In genomic region chr19:55034751-55035150, GRCh38 we compare ENCODE assay signal across 19 cellular contexts. TPM values are rescaled to one million over a fixed set of nuclear protein-coding genes. Genes with fewer than 3 reads are reported as not detected.
A peak's percentile ranks its signal among the peaks of the same experiment; 100 is the strongest.
DNase-seq lines count a peak whose midpoint lies in the region; ATAC-seq and TF ChIP-seq lines count a peak whose summit lies in the region.
"Had no signal": no experiment of that assay in that cellular context is flagged by ENCODE, and none has a peak within 500 bp of the region (broad histone marks: within the 10 kb centered on the region; RNA-seq: fewer than 3 reads in every experiment).

No MANE protein-coding gene starts in this region.

- H3K79me1 ChIP-seq in neuronal stem cell (ENCODE audit: low read depth, low read length): no peaks in the 10 kb centered on the region

- no peak overlapping the region for H3K4me3 ChIP-seq in SJCRH30
- H3K4me3 ChIP-seq in neuronal stem cell (ENCODE audit: low read length in 2 of 2): no peak overlapping the region
- H3K4me3 ChIP-seq in PC-3 (ENCODE audit: low read length): no peak overlapping the region
- H3K4me3 ChIP-seq: GM23248 had no signal

- no peak overlapping the region for H3K27ac Mint-ChIP-seq in endothelial cell (ENCODE audit: unreplicated experiment)
- H3K27ac Mint-ChIP-seq: CD4-positive, alpha-beta T cell; IgD-negative memory B cell had no signal

- peak overlapping the region; percentile 57 for H3K18ac ChIP-seq in neuronal stem cell (ENCODE audit: low read length)

- no peak overlapping the region for H3K23ac ChIP-seq in neuronal stem cell (ENCODE audit: low read depth, low read length, poor library complexity)

- no peaks in the 10 kb centered on the region for H3K36me3 ChIP-seq in SJCRH30
- H3K36me3 ChIP-seq in neuronal stem cell (replicated peaks in 1 of 2; ENCODE audit: control insufficient read depth in 2 of 2, insufficient read depth in 2 of 2, low read length in 2 of 2): peaks cover 0 to 16% of the 10 kb centered on the region in 2 donors
- H3K36me3 ChIP-seq in PC-3 (ENCODE audit: low read depth, low read length): no peaks in the 10 kb centered on the region

- no peaks in the 10 kb centered on the region for H3F3A ChIP-seq in PC-3 (ENCODE audit: low read length, unreplicated experiment)

- no peaks in the 10 kb centered on the region for H3K4me1 ChIP-seq in SJCRH30
- H3K4me1 ChIP-seq in neuronal stem cell (ENCODE audit: control insufficient read depth in 2 of 2, insufficient read depth in 1 of 2, low read depth in 1 of 2, low read length in 2 of 2): no peaks in the 10 kb centered on the region
- no peaks in the 10 kb centered on the region; the same call in 1 of the 2 replicates for H3K4me1 ChIP-seq in PC-3 (ENCODE audit: insufficient read depth, low read length)
- H3K4me1 ChIP-seq: Caco-2 had no signal

- H2BK120ac ChIP-seq in neuronal stem cell (ENCODE audit: low read depth, low read length): no peak overlapping the region

- H3K36me3 Mint-ChIP-seq in endothelial cell (ENCODE audit: low read depth, unreplicated experiment): no peaks in the 10 kb centered on the region

- H3K4me2 ChIP-seq in neuronal stem cell (ENCODE audit: insufficient read depth, low read length, poor library complexity, severe bottlenecking): no peak overlapping the region
- no peak overlapping the region for H3K4me2 ChIP-seq in PC-3 (ENCODE audit: low read length)

- intact Hi-C loops in left cardiac atrium (cut with DNase I): no loop called here
- intact Hi-C loops in PC-3 (cut with micrococcal nuclease): no loop called here

- no CpG with 5 or more reads among the region's 13 CpGs for WGBS in neuronal stem cell (ENCODE audit: extremely low coverage in 2 of 2, insufficient read length in 2 of 2, insufficient replicate concordance in 1 of 2), 2 donors

- POLR2A ChIA-PET in PC-3 (lab: Charles Lee; ENCODE audit: unreplicated experiment): no interaction called here

- TF ChIP-seq CTCF in endothelial cell (IDR thresholded peaks at IDR 0.05; ENCODE audit: unreplicated experiment) (no peak), PC-3 (conservative IDR thresholded peaks at IDR 0.05; ENCODE audit: low read depth, low read length) (no peak)

- H2BK15ac ChIP-seq in neuronal stem cell (ENCODE audit: low read length): no peak overlapping the region

- peak overlapping the region; percentile 38 for H3K4ac ChIP-seq in neuronal stem cell (ENCODE audit: low read length)

- DNase-seq in SJCRH30: no peak
- no peak for DNase-seq in endothelial cell (ENCODE audit: low spot score)
- DNase-seq in neuronal stem cell (ENCODE audit: low spot score): no peak
- no peak for DNase-seq in left cardiac atrium
- no peak for DNase-seq in PC-3
- DNase-seq in NCI-H446 (lab: John Stamatoyannopoulos, UW): no peak
- DNase-seq: ACHN; Caco-2; CD4-positive, alpha-beta T cell; DMS153; DMS79; GDM1; GM23248 had no signal

- peak overlapping the region; percentile 9 for H4K91ac ChIP-seq in neuronal stem cell (ENCODE audit: low read depth, low read length, poor library complexity)

- H3K9ac ChIP-seq in neuronal stem cell (ENCODE audit: low read depth, low read length, poor library complexity) (no peak overlapping the region), PC-3 (ENCODE audit: low read length) (no peak overlapping the region)
- H3K9ac ChIP-seq: GM23248 had no signal

- H2AFZ ChIP-seq in neuronal stem cell (ENCODE audit: low read length) (no peak overlapping the region), PC-3 (ENCODE audit: low read length) (no peak overlapping the region)
- H2AFZ ChIP-seq: GM23248 had no signal

- no peaks in the 10 kb centered on the region for H3K9me3 Mint-ChIP-seq in endothelial cell (ENCODE audit: unreplicated experiment)
- H3K9me3 Mint-ChIP-seq: IgD-negative memory B cell had no signal

- H2BK12ac ChIP-seq in neuronal stem cell (ENCODE audit: low read length): no peak overlapping the region

- H2AK5ac ChIP-seq in neuronal stem cell (ENCODE audit: low read depth, low read length): no peak overlapping the region

- no peak overlapping the region for H4K8ac ChIP-seq in neuronal stem cell (ENCODE audit: low read depth, low read length)

- CTCF ChIA-PET in PC-3 (lab: Charles Lee): no interaction called here

- no peaks in the 10 kb centered on the region for H4K20me1 ChIP-seq in PC-3 (ENCODE audit: low read length)

- H3K79me2 ChIP-seq in PC-3 (ENCODE audit: low read length): no peaks in the 10 kb centered on the region

- no peak for ATAC-seq in left cardiac atrium
- ATAC-seq in PC-3: no peak
- ATAC-seq: HCT116, HepG2 had no signal

- peaks cover 3% of the 10 kb centered on the region for H3K27me3 Mint-ChIP-seq in endothelial cell (ENCODE audit: unreplicated experiment)
- H3K27me3 Mint-ChIP-seq: CD4-positive, alpha-beta T cell; IgD-negative memory B cell had no signal

- peak overlapping the region; percentile 63 for H3K4me3 Mint-ChIP-seq in endothelial cell (ENCODE audit: unreplicated experiment)
- H3K4me3 Mint-ChIP-seq: CD4-positive, alpha-beta T cell had no signal

- no peaks in the 10 kb centered on the region for H3K27me3 ChIP-seq in SJCRH30
- no peaks in the 10 kb centered on the region for H3K27me3 ChIP-seq in neuronal stem cell (ENCODE audit: control insufficient read depth in 3 of 3, insufficient read depth in 3 of 3, low read depth in 1 of 3, low read length in 3 of 3)
- no peaks in the 10 kb centered on the region for H3K27me3 ChIP-seq in PC-3 (ENCODE audit: low read length)

- H3K27ac ChIP-seq in SJCRH30 (peak overlapping the region; percentile 91), neuronal stem cell (replicated peaks; ENCODE audit: low read length) (no peak overlapping the region), PC-3 (ENCODE audit: low read length) (no peak overlapping the region)
- H3K27ac ChIP-seq: C4-2B, GM23248 had no signal

- no peaks in the 10 kb centered on the region for H3K9me3 ChIP-seq in SJCRH30 (replicated peaks)
- peaks cover 0 to 2% of the 10 kb centered on the region in 2 donors for H3K9me3 ChIP-seq in neuronal stem cell (replicated peaks in 1 of 2; ENCODE audit: control insufficient read depth in 2 of 2, insufficient read depth in 1 of 2, low read depth in 1 of 2, low read length in 2 of 2)
- no peaks in the 10 kb centered on the region for H3K9me3 ChIP-seq in PC-3 (ENCODE audit: low read length)
- H3K9me3 ChIP-seq: Caco-2 had no signal

- H3K4me1 Mint-ChIP-seq in endothelial cell (ENCODE audit: unreplicated experiment): no peaks in the 10 kb centered on the region
- H3K4me1 Mint-ChIP-seq: IgD-negative memory B cell had no signal

- H3K14ac ChIP-seq in neuronal stem cell (ENCODE audit: low read length): peak overlapping the region; percentile 17

- no TSS peak for BruUV-seq in PC-3 (replicated peaks; lab: Mats Ljungman, UMichigan)

- no peaks in the 10 kb centered on the region for H3K9me2 ChIP-seq in PC-3 (replicated peaks; ENCODE audit: low read length)

- H2BK5ac ChIP-seq in neuronal stem cell (ENCODE audit: low read length): no peak overlapping the region

RNA-seq across cellular contexts. Expression of gene GP6, which starts 3.3 kb away (rescaled TPM):
- total RNA-seq in SJCRH30 (2014; rRNA removed; shearing (Covaris generic)): 15.1 and 16.7 TPM in 2 replicates
- total RNA-seq in endothelial cell (ENCODE audit: unreplicated experiment) (1.2 TPM), left cardiac atrium (under 1 TPM; 0.13 to 0.24 TPM), PC-3 (2014; rRNA removed) (0.58 TPM in 1 of 2 replicates, not detected in the other)
- 0.26 TPM for polyA plus RNA-seq in neuronal stem cell (2013, experiment 1 of 2)
- polyA plus RNA-seq in neuronal stem cell (2013, experiment 2 of 2): 0.17 TPM
- total RNA-seq: Caco-2, GM23248, H4, HepG2 had no signal
- polyA plus RNA-seq: BJ, GM23248 had no signal

RNA-seq across cellular contexts. Expression of gene RDH13, which starts 28.2 kb away (rescaled TPM):
- 29.9 and 30.5 TPM in 2 replicates for total RNA-seq in SJCRH30 (2014; rRNA removed; shearing (Covaris generic))
- total RNA-seq in endothelial cell (ENCODE audit: unreplicated experiment) (13.5 TPM), left cardiac atrium (10 to 100 TPM; 33.9 to 41.1 TPM), PC-3 (2014; rRNA removed) (80.4 and 85.7 TPM in 2 replicates)
- 7.9 TPM for polyA plus RNA-seq in neuronal stem cell (2013, experiment 1 of 2)
- 7.9 TPM for polyA plus RNA-seq in neuronal stem cell (2013, experiment 2 of 2)

RNA-seq across cellular contexts. Expression of gene EPS8L1, which starts 40.9 kb away (rescaled TPM):
- total RNA-seq in SJCRH30 (2014; rRNA removed; shearing (Covaris generic)): 1.4 and 1.7 TPM in 2 replicates
- 24.6 TPM for total RNA-seq in endothelial cell (ENCODE audit: unreplicated experiment)
- polyA plus RNA-seq in neuronal stem cell (2013, experiment 1 of 2): 19.6 TPM
- polyA plus RNA-seq in neuronal stem cell (2013, experiment 2 of 2): 18.4 TPM
- 1 to 10 TPM; 2.2 to 3.7 TPM for total RNA-seq in left cardiac atrium
- total RNA-seq in PC-3 (2014; rRNA removed): 75.3 and 75.8 TPM in 2 replicates
